ENCODE assay signal across 9 cellular contexts in the genomic region with DNA sequence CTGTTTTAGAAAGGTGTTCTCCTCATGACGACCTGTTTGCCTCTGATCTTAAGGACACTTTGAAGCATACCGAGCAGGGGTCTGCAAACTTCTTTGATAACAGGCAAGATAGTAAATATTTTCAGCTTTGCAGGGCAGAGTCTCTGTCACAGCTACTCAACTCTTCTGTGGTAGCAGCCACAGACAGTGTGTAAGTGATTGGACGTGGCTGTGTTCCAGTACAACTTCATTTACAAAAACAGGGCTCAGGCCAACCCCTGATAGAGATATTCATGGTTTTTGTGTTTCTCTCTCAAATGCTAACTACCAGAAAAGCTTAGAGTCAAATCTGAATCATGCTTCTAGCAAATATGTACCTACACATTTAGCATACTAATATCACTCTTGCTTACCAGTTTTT. TPM values are rescaled to one million over a fixed set of nuclear protein-coding genes. Genes with fewer than 3 reads are reported as not detected.
DNase-seq lines count a peak whose midpoint lies in the region; ATAC-seq and TF ChIP-seq lines count a peak whose summit lies in the region.
"Had no signal": no experiment of that assay in that cellular context is flagged by ENCODE, and none has a peak within 500 bp of the region (broad histone marks: within the 10 kb centered on the region; RNA-seq: fewer than 3 reads in every experiment).

No MANE protein-coding gene starts in this region.

- peak overlapping the region; percentile 91 to 99 (median 97) for H3K27ac Mint-ChIP-seq in naive thymus-derived CD4-positive, alpha-beta T cell

- CTCF ChIA-PET in naive thymus-derived CD4-positive, alpha-beta T cell (lab: Charles Lee) = interaction anchor here (0.6 to 1.8 kb wide), 7 partner anchors 9 to 338 kb away, joined by 3 to 8 read pairs (median 5); no protein-coding TSS in a partner anchor

- no peaks in the 10 kb centered on the region for H3K27me3 ChIP-seq in brain microvascular endothelial cell (replicated peaks)
- no peaks in the 10 kb centered on the region for H3K27me3 ChIP-seq in naive thymus-derived CD4-positive, alpha-beta T cell (ENCODE audit: control insufficient read depth in 2 of 2, insufficient read depth in 2 of 2, low read length in 2 of 2)

- TF ChIP-seq CTCF in brain microvascular endothelial cell (IDR thresholded peaks at IDR 0.05; ENCODE audit: low read depth, low read length, missing control alignments) = no peak

- no peaks in the 10 kb centered on the region for H3K9me3 Mint-ChIP-seq in activated T-cell treated with anti-CD3 and anti-CD28 coated beads, Interleukin-2, amount 50 U/mL, for 4 hours
- peaks cover 0 to 3% (median 0%) of the 10 kb centered on the region in 11 donors for H3K9me3 Mint-ChIP-seq in naive thymus-derived CD4-positive, alpha-beta T cell

- in situ Hi-C loops in brain microvascular endothelial cell (cut with HindIII; ENCODE audit: low pct_ligation_motif_present, low sequenced_read_pairs) = no loop called here

- no peak for DNase-seq in activated T-cell treated with anti-CD3 and anti-CD28 coated beads, Interleukin-2, amount 50 U/mL, for 4 hours
- DNase-seq in activated T-cell treated with anti-CD3 and anti-CD28 coated beads, Interleukin-2, amount 50 U/mL, for 1 hour = no peak
- DNase-seq in brain microvascular endothelial cell (no peak), kidney glomerular epithelial cell (lab: John Stamatoyannopoulos, UW) (no peak), KG1 (lab: John Stamatoyannopoulos, UW) (no peak)
- peak in 7 of 9 donors; percentile 61 to 85 (median 76) for DNase-seq in naive thymus-derived CD4-positive, alpha-beta T cell

- no peak overlapping the region for H3K4me3 ChIP-seq in brain microvascular endothelial cell (ENCODE audit: low read depth, low read length)
- peak overlapping the region; percentile 23 for H3K4me3 ChIP-seq in naive thymus-derived CD4-positive, alpha-beta T cell (ENCODE audit: low read length)

- H3K36me3 Mint-ChIP-seq in activated T-cell treated with anti-CD3 and anti-CD28 coated beads, Interleukin-2, amount 50 U/mL, for 4 hours (ENCODE audit: insufficient read depth) = peaks cover 76% of the 10 kb centered on the region
- peaks cover 28 to 74% (median 71%) of the 10 kb centered on the region in 5 donors for H3K36me3 Mint-ChIP-seq in naive thymus-derived CD4-positive, alpha-beta T cell

- no peaks in the 10 kb centered on the region for H3K27me3 Mint-ChIP-seq in activated T-cell treated with anti-CD3 and anti-CD28 coated beads, Interleukin-2, amount 50 U/mL, for 4 hours (ENCODE audit: low read depth)
- no peaks in the 10 kb centered on the region for H3K27me3 Mint-ChIP-seq in naive thymus-derived CD4-positive, alpha-beta T cell

- peak; percentile 58 to 59 for ATAC-seq in activated T-cell treated with anti-CD3 and anti-CD28 coated beads, Interleukin-2, amount 50 U/mL, for 4 hours
- ATAC-seq in HG03442 (IDR thresholded peaks at IDR 0.05; ENCODE audit: unreplicated experiment) (peak; percentile 21), esophagus mucosa (no peak)
- peak; percentile 66 for ATAC-seq in naive thymus-derived CD4-positive, alpha-beta T cell

- peaks cover 44% of the 10 kb centered on the region for H3K36me3 ChIP-seq in brain microvascular endothelial cell (replicated peaks)
- H3K36me3 ChIP-seq in naive thymus-derived CD4-positive, alpha-beta T cell (ENCODE audit: control insufficient read depth in 2 of 3, insufficient read depth in 3 of 3, low read length in 3 of 3) = peaks cover 9 to 41% (median 15%) of the 10 kb centered on the region in 3 experiments

- H3K27ac ChIP-seq in brain microvascular endothelial cell = peak overlapping the region; percentile 95
- H3K27ac ChIP-seq in naive thymus-derived CD4-positive, alpha-beta T cell (ENCODE audit: low read depth, low read length) = peak overlapping the region; percentile 84
- H3K27ac ChIP-seq: C4-2B had no signal

- no peaks in the 10 kb centered on the region for H3K9me3 ChIP-seq in naive thymus-derived CD4-positive, alpha-beta T cell (ENCODE audit: control insufficient read depth in 2 of 3, low read length in 3 of 3)

- POLR2A ChIA-PET in naive thymus-derived CD4-positive, alpha-beta T cell (lab: Charles Lee) = interaction anchor here (0.7 to 33.4 kb wide), 13 partner anchors 10 to 874 kb away, joined by 3 to 853 read pairs (median 8); a partner anchor contains a TSS

- peaks cover 83 to 98% of the 10 kb centered on the region in 2 donors for H3K4me1 ChIP-seq in naive thymus-derived CD4-positive, alpha-beta T cell (ENCODE audit: control insufficient read depth in 2 of 2, insufficient read depth in 2 of 2, low read length in 2 of 2)

- H3K4me1 Mint-ChIP-seq in activated T-cell treated with anti-CD3 and anti-CD28 coated beads, Interleukin-2, amount 50 U/mL, for 4 hours (ENCODE audit: low read depth) = peaks cover 97% of the 10 kb centered on the region
- peaks cover 65 to 100% (median 92%) of the 10 kb centered on the region in 7 donors for H3K4me1 Mint-ChIP-seq in naive thymus-derived CD4-positive, alpha-beta T cell

- intact Hi-C loops in naive thymus-derived CD4-positive, alpha-beta T cell (cut with micrococcal nuclease) = loop anchor here (1.0 to 5.0 kb wide), 7 partner anchors 8 to 874 kb away; a partner anchor contains a TSS

- H3K4me3 Mint-ChIP-seq in activated T-cell treated with anti-CD3 and anti-CD28 coated beads, Interleukin-2, amount 50 U/mL, for 4 hours = peak overlapping the region; percentile 72
- peak overlapping the region; percentile 71 to 88 (median 80) for H3K4me3 Mint-ChIP-seq in naive thymus-derived CD4-positive, alpha-beta T cell

RNA-seq across cellular contexts. Expression of a gene that starts 51.5 kb away (rescaled TPM):
- total RNA-seq in activated T-cell treated with anti-CD3 and anti-CD28 coated beads, Interleukin-2, amount 50 U/mL, for 4 hours = 100 to 1,000 TPM; 104 to 114 (median 111) TPM
- 100 to 1,000 TPM in 4 of 5 experiments, 10 to 100 TPM in 1; 63.0 to 171 (median 155) TPM for total RNA-seq in naive thymus-derived CD4-positive, alpha-beta T cell
- polyA plus RNA-seq in naive thymus-derived CD4-positive, alpha-beta T cell = 100 to 1,000 TPM; 150 to 263 TPM
- 14.6 TPM for total RNA-seq in esophagus mucosa

Comparison
In these comparisons a context has a peak if more than half of its experiments do, and no peak if none do; other contexts are left out.
1. DNase-seq: peak in naive thymus-derived CD4-positive, alpha-beta T cell (7 of 9); none in activated T-cell treated with anti-CD3 and anti-CD28 coated beads, Interleukin-2, amount 50 U/mL, for 4 hours (single experiment), activated T-cell treated with anti-CD3 and anti-CD28 coated beads, Interleukin-2, amount 50 U/mL, for 1 hour (single experiment), brain microvascular endothelial cell (single experiment), kidney glomerular epithelial cell (single experiment) and KG1 (single experiment).